Comparison of ENCODE assay signal across 24 cellular contexts in the genomic region with DNA sequence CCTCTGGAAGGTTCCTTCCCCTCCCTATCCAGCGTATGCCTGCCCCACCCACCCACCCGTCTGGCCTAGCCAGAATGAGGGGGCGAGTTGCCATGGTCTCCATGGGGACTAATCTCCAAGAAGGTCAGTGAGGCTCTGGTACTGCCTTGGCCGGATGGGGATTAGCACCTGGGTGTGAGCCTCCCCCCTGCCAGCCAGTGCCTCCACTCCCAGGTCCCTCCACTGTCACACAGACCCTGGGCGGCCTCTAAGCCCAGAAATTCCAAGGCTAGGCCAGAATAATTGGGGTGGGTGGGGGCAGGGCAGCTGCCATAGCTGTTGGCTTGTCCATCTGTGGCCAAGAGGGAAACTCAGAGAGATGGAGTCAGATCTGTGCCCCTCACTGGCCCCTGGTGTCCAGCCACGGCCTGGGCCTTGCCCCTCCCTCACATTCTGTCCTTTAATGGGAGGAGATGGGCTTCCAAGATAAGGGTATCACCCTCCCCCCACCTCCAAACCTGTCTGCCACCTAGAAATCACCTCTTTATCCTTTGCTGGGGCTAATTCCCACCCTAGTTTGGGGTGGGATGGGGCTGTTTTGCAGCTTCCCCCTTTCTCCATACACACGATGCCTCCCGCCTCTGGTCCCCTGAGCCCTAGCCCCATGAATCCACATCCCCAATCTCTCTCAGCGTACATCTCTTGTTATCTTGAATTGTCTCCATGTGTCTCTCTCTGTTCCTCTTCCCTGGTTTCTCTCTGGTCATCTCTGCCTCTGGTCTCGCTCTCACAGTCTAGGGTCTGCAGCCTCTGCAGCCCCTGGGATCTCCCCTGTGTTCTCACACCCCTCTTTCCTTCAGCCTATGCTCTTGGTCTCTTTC. TPM values are rescaled to one million over a fixed set of nuclear protein-coding genes. Genes with fewer than 3 reads are reported as not detected.
DNase-seq lines count a peak whose midpoint lies in the region; FAIRE-seq and TF ChIP-seq lines count a peak whose summit lies in the region.
"Had no signal": no experiment of that assay in that cellular context is flagged by ENCODE, and none has a peak within 500 bp of the region (broad histone marks: within the 10 kb centered on the region; RNA-seq: fewer than 3 reads in every experiment).

No MANE protein-coding gene starts in this region.

- 0 out of 8 replicates have a peak, but pooled peaks cover 0 to 5% (median 0%) of the 10 kb centered on the region in 4 experiments for H3K36me3 ChIP-seq in H1 (ENCODE audit: control insufficient read depth in 2 of 4, insufficient read depth in 4 of 4, low read length in 3 of 4)
- H3K36me3 ChIP-seq: left lung, right lobe of liver, SJCRH30, transverse colon had no signal

- peak overlapping the region; percentile 52 to 60; a peak in 3 of 4 replicates for H3K4me2 ChIP-seq in H1 (ENCODE audit: insufficient read depth in 1 of 2, low read depth in 2 of 2, low read length in 2 of 2)

- DNase-seq in NCI-H2227 (lab: John Stamatoyannopoulos, UW; ENCODE audit: unreplicated experiment) = peak; percentile 14
- no peak for DNase-seq in NCI-H2227 treated with DMSO at 0.1 percent for 48 hours (lab: John Stamatoyannopoulos, UW)
- DNase-seq in NCI-H510A (lab: John Stamatoyannopoulos, UW) = peak; percentile 27
- no peak for DNase-seq in H1 (ENCODE audit: low read depth in 1 of 2, low spot score in 2 of 2)
- peak; percentile 69 for DNase-seq in retinal pigment epithelial cell (ENCODE audit: low read depth)
- no peak for DNase-seq in MCF 10A (ENCODE audit: unreplicated experiment)
- DNase-seq in activated CD4-positive, alpha-beta T cell treated with anti-CD3 and anti-CD28 coated beads for 48 hours = no peak
- DNase-seq in cerebellar nuclear complex (lab: John Stamatoyannopoulos, UW) = no peak
- DNase-seq: activated CD4-positive, CD25-positive, alpha-beta regulatory T cell treated with anti-CD3 and anti-CD28 coated beads, Interleukin-2, amount 50 U/mL, for 72 hours; activated naive CD8-positive, alpha-beta T cell treated with anti-CD3 and anti-CD28 coated beads, Interleukin-2, amount 50 U/mL, for 24 hours; CD4-positive, alpha-beta T cell; foreskin melanocyte; KG1; left lung; NCI-H226; OCI-M1; right lobe of liver; stimulated activated naive B cell treated with anti-CD40 and anti-IgM and Interleukin-4, amounts not matched to agents 10 μg/mL and 1 μg/mL and 100 μg/mL, for 72 hours; transverse colon had no signal

- H2AFZ ChIP-seq in H1 (ENCODE audit: low read length) = no peak overlapping the region

- no peak overlapping the region for H3K4me3 Mint-ChIP-seq in MCF 10A (ENCODE audit: unreplicated experiment)
- H3K4me3 Mint-ChIP-seq: activated naive CD8-positive, alpha-beta T cell treated with anti-CD3 and anti-CD28 coated beads, Interleukin-2, amount 50 U/mL, for 24 hours; activated T-helper 17 cell treated with anti-CD3 and anti-CD28 coated beads, Interleukin-2, amount 50 U/mL, for 72 hours; CD4-positive, alpha-beta T cell; dendritic cell treated with granulocyte-macrophage colony-stimulating factor and Interleukin-4, amounts not matched to agents 40 ng/mL and 50 ng/mL, for 4 days; stimulated activated naive B cell treated with anti-CD40 and anti-IgM and Interleukin-4, amounts not matched to agents 10 μg/mL and 1 μg/mL and 100 μg/mL, for 72 hours had no signal

- peaks cover 28% of the 10 kb centered on the region for H3K27me3 Mint-ChIP-seq in MCF 10A (ENCODE audit: insufficient read depth, unreplicated experiment)

- no peak overlapping the region for H3K9ac ChIP-seq in H1 (replicated peaks in 1 of 4; ENCODE audit: extremely low read depth in 1 of 4, low read depth in 3 of 4, low read length in 3 of 4)

- no peak overlapping the region for H3K4ac ChIP-seq in H1 (replicated peaks; ENCODE audit: insufficient read length, low read depth, low read length)

- no peak overlapping the region for H4K5ac ChIP-seq in H1 (ENCODE audit: insufficient read length, low read depth, low read length)

- H3K79me1 ChIP-seq in H1 (ENCODE audit: low read depth, low read length) = no peaks in the 10 kb centered on the region

- no peak overlapping the region; the same call in 1 of the 2 replicates for H2AK5ac ChIP-seq in H1 (ENCODE audit: low read depth, low read length)

- TF ChIP-seq CTCF in H1 (IDR thresholded peaks at IDR 0.05; ENCODE audit: control extremely low read depth in 1 of 3, insufficient read depth in 1 of 3, low read depth in 1 of 3, low read length in 3 of 3) (no peak), retinal pigment epithelial cell (conservative IDR thresholded peaks at IDR 0.05; ENCODE audit: low read depth, low read length) (no peak), MCF 10A (IDR thresholded peaks at IDR 0.05; ENCODE audit: unreplicated experiment) (no peak)

- H3K23ac ChIP-seq in H1 (ENCODE audit: insufficient read length) = no peak overlapping the region

- POLR2A ChIA-PET in H1 (lab: Charles Lee; ENCODE audit: partially characterized antibody) (interaction anchor here (0.9 to 1.8 kb wide), 3 partner anchors 11 to 118 kb away, joined by 3 to 4 read pairs (median 3); partner anchors contain the start of gene FEV), MCF 10A (lab: Yijun Ruan, JAX) (interaction anchor here (0.5 to 0.7 kb wide), 3 partner anchors 21 to 390 kb away, joined by 3 read pairs; no protein-coding TSS in a partner anchor)

- peak overlapping the region in 1 of 4 experiments; percentile 42; a peak in 4 of 8 replicates for H3K4me3 ChIP-seq in H1 (ENCODE audit: extremely low read depth in 1 of 4, insufficient read depth in 2 of 4, low read depth in 3 of 4, low read length in 4 of 4)
- no peak overlapping the region for H3K4me3 ChIP-seq in retinal pigment epithelial cell (ENCODE audit: low read length)
- H3K4me3 ChIP-seq: left lung, right lobe of liver, SJCRH30, transverse colon had no signal

- H2BK20ac ChIP-seq in H1 (ENCODE audit: low read length) = peak overlapping the region; percentile 43; the same call in 1 of the 2 replicates

- H3K27ac ChIP-seq in H1 (ENCODE audit: low read depth, low read length) = no peak overlapping the region
- H3K27ac ChIP-seq: left lung, right lobe of liver, SJCRH30 had no signal

- H3K14ac ChIP-seq in H1 (ENCODE audit: insufficient read length) = no peak overlapping the region

- CTCF ChIA-PET in H1 (lab: Charles Lee; ENCODE audit: partially characterized antibody) = interaction anchor here (0.6 to 19.5 kb wide), 11 partner anchors 9 to 155 kb away, joined by 3 to 284 read pairs (median 3); partner anchors contain the start of gene FEV
- CTCF ChIA-PET in MCF 10A (lab: Yijun Ruan, JAX) = interaction anchor here (0.6 to 1.8 kb wide), 5 partner anchors 10 to 296 kb away, joined by 3 to 9 read pairs (median 3); no protein-coding TSS in a partner anchor

- H2BK15ac ChIP-seq in H1 (ENCODE audit: low read length) = no peak overlapping the region

- no peaks in the 10 kb centered on the region for H3K9me3 Mint-ChIP-seq in MCF 10A (ENCODE audit: unreplicated experiment)
- H3K9me3 Mint-ChIP-seq: activated naive CD8-positive, alpha-beta T cell treated with anti-CD3 and anti-CD28 coated beads, Interleukin-2, amount 50 U/mL, for 24 hours; activated T-helper 17 cell treated with anti-CD3 and anti-CD28 coated beads, Interleukin-2, amount 50 U/mL, for 72 hours; CD4-positive, alpha-beta T cell; dendritic cell treated with granulocyte-macrophage colony-stimulating factor and Interleukin-4, amounts not matched to agents 40 ng/mL and 50 ng/mL, for 4 days; stimulated activated naive B cell treated with anti-CD40 and anti-IgM and Interleukin-4, amounts not matched to agents 10 μg/mL and 1 μg/mL and 100 μg/mL, for 72 hours had no signal

- peaks cover 96 to 100% (median 98%) of the 10 kb centered on the region in 4 experiments for H3K27me3 ChIP-seq in H1 (replicated peaks in 1 of 4; ENCODE audit: control insufficient read depth in 3 of 4, extremely low read depth in 1 of 4, insufficient read depth in 3 of 4, low read length in 3 of 4)
- H3K27me3 ChIP-seq: SJCRH30 had no signal

- no peaks in the 10 kb centered on the region for H3K9me3 ChIP-seq in H1 (ENCODE audit: insufficient read depth in 2 of 2, low read depth in 1 of 2, low read length in 1 of 2)
- H3K9me3 ChIP-seq: left lung, right lobe of liver, SJCRH30, transverse colon had no signal

- BruUV-seq in MCF 10A (replicated peaks; lab: Mats Ljungman, UMichigan) = no TSS peak

- no peak for FAIRE-seq in H1 (lab: Jason Lieb, UNC)
- FAIRE-seq: H54 had no signal

- WGBS in H1 (ENCODE audit: extremely low coverage in 1 of 2, insufficient coverage in 1 of 2, insufficient read length in 1 of 2, insufficient replicate concordance in 2 of 2, low coverage in 1 of 2, low lambda C conversion rate in 2 of 2, missing lambda C conversion rate in 1 of 2), 2 experiments = 26% methylated on average over 7 of the region's 10 CpGs; no CpG with 5 or more reads in 1 of the 2 experiments

- no peaks in the 10 kb centered on the region for H3K79me2 ChIP-seq in H1 (ENCODE audit: control insufficient read depth in 1 of 2, insufficient read depth in 2 of 2, low read length in 2 of 2)

- peaks cover 0 to 38% (median 24%) of the 10 kb centered on the region in 4 experiments; a peak in 6 of 7 replicates for H3K4me1 ChIP-seq in H1 (replicated peaks in 1 of 4; ENCODE audit: control insufficient read depth in 3 of 4, insufficient read depth in 4 of 4, low read length in 3 of 4)

- H3K4me1 Mint-ChIP-seq in MCF 10A (ENCODE audit: insufficient read depth, unreplicated experiment) = peaks cover 15% of the 10 kb centered on the region

- no peak overlapping the region for H3K56ac ChIP-seq in H1 (replicated peaks; ENCODE audit: insufficient read length, low read depth, low read length)

- H3K36me3 Mint-ChIP-seq in MCF 10A (ENCODE audit: insufficient read depth, unreplicated experiment) = no peaks in the 10 kb centered on the region
- H3K36me3 Mint-ChIP-seq: stimulated activated naive B cell treated with anti-CD40 and anti-IgM and Interleukin-4, amounts not matched to agents 10 μg/mL and 1 μg/mL and 100 μg/mL, for 72 hours had no signal

- no peak for TF ChIP-seq POLR2A in H1 (IDR thresholded peaks at IDR 0.05; ENCODE audit: control extremely low read depth in 1 of 2, low read depth in 2 of 2, low read length in 2 of 2)

- H3K27ac Mint-ChIP-seq in MCF 10A (ENCODE audit: low read depth, unreplicated experiment) = no peak overlapping the region
- H3K27ac Mint-ChIP-seq: activated naive CD8-positive, alpha-beta T cell treated with anti-CD3 and anti-CD28 coated beads, Interleukin-2, amount 50 U/mL, for 24 hours; activated T-helper 17 cell treated with anti-CD3 and anti-CD28 coated beads, Interleukin-2, amount 50 U/mL, for 72 hours; CD4-positive, alpha-beta T cell; dendritic cell treated with granulocyte-macrophage colony-stimulating factor and Interleukin-4, amounts not matched to agents 40 ng/mL and 50 ng/mL, for 4 days; stimulated activated naive B cell treated with anti-CD40 and anti-IgM and Interleukin-4, amounts not matched to agents 10 μg/mL and 1 μg/mL and 100 μg/mL, for 72 hours had no signal

- H2BK12ac ChIP-seq in H1 (ENCODE audit: low read depth, low read length) = peak overlapping the region; percentile 84; the same call in 1 of the 2 replicates

- no peak for TF ChIP-seq RAD21 in H1 (IDR thresholded peaks at IDR 0.05 in 1 of 2, conservative IDR thresholded peaks at IDR 0.05 in 1 of 2; ENCODE audit: low read depth in 2 of 2, low read length in 2 of 2)

- peak overlapping the region; percentile 60; the same call in 1 of the 2 replicates for H2BK5ac ChIP-seq in H1 (ENCODE audit: low read depth, low read length)

- H3K18ac ChIP-seq in H1 (ENCODE audit: extremely low read depth, low read length) = peak overlapping the region; percentile 71

- no peak for TF ChIP-seq EP300 in H1 (IDR thresholded peaks at IDR 0.05; ENCODE audit: borderline replicate concordance in 1 of 2, low read depth in 2 of 2, low read length in 2 of 2)

- no peak overlapping the region for H4K8ac ChIP-seq in H1 (ENCODE audit: extremely low read depth, insufficient read depth, low read length)

- peaks cover 15 to 20% of the 10 kb centered on the region in 2 experiments for H4K20me1 ChIP-seq in H1 (replicated peaks in 1 of 2; ENCODE audit: control insufficient read depth in 1 of 2, insufficient read depth in 2 of 2, low read length in 2 of 2)

- no peak overlapping the region for H4K91ac ChIP-seq in H1 (replicated peaks; ENCODE audit: insufficient read length, low read length)

- H3K23me2 ChIP-seq in H1 (ENCODE audit: low read depth, low read length) = peaks cover 12% of the 10 kb centered on the region; the same call in 1 of the 2 replicates

- intact Hi-C loops in MCF 10A (cut with micrococcal nuclease) = loop anchor here (5.0 kb wide), 1 partner anchor 147 kb away; no protein-coding TSS in a partner anchor

- no peak overlapping the region for H2BK120ac ChIP-seq in H1 (replicated peaks; ENCODE audit: low read depth, low read length)

RNA-seq across cellular contexts. Expression of gene CRYBA2, which starts 6.0 kb away (rescaled TPM):
- not detected in 2 replicates for total RNA-seq in H1 (2021; fragmentation: NEBNext Ultra II Directional; extraction: Animal tissue kit (Norgen Biotek cat#: 25700))
- polyA plus RNA-seq in H1 (2011; rRNA removed) = not detected in 2 replicates
- not detected for polyA plus RNA-seq in H1 (2011; cell fraction: cytosol; rRNA removed)
- polyA plus RNA-seq in H1 (2011; cell fraction: nucleus; rRNA removed) = not detected
- polyA plus RNA-seq in H1 (2012, experiment 1 of 2) = not detected in 4 replicates
- not detected for polyA plus RNA-seq in H1 (2012, experiment 2 of 2)
- not detected for polyA plus RNA-seq in H1 (2013, experiment 1 of 2)
- not detected for polyA plus RNA-seq in H1 (2013, experiment 2 of 2)
- not detected in 2 replicates for polyA minus RNA-seq in H1 (2011; rRNA and poly(A)+ RNA removed)
- not detected for polyA minus RNA-seq in H1 (2011; cell fraction: cytosol; rRNA and poly(A)+ RNA removed)
- not detected for polyA minus RNA-seq in H1 (2011; cell fraction: nucleus; rRNA and poly(A)+ RNA removed)
- total RNA-seq in MCF 10A (2022) = not detected in 2 replicates
- total RNA-seq: activated T-helper 17 cell treated with anti-CD3 and anti-CD28 coated beads, Interleukin-2, amount 50 U/mL, for 72 hours; CD4-positive, alpha-beta T cell; left lung; mononuclear cell; right lobe of liver; SJCRH30 had no signal

RNA-seq across cellular contexts. Expression of gene FEV, which starts 14.3 kb away (rescaled TPM):
- not detected in 2 replicates for total RNA-seq in H1 (2021; fragmentation: NEBNext Ultra II Directional; extraction: Animal tissue kit (Norgen Biotek cat#: 25700))
- not detected in 2 replicates for polyA plus RNA-seq in H1 (2011; rRNA removed)
- polyA plus RNA-seq in H1 (2011; cell fraction: cytosol; rRNA removed) = not detected
- polyA plus RNA-seq in H1 (2011; cell fraction: nucleus; rRNA removed) = not detected
- not detected in 4 replicates for polyA plus RNA-seq in H1 (2012, experiment 1 of 2)
- polyA plus RNA-seq in H1 (2012, experiment 2 of 2) = not detected
- polyA plus RNA-seq in H1 (2013, experiment 1 of 2) = not detected
- polyA plus RNA-seq in H1 (2013, experiment 2 of 2) = not detected
- not detected in 2 replicates for polyA minus RNA-seq in H1 (2011; rRNA and poly(A)+ RNA removed)
- not detected for polyA minus RNA-seq in H1 (2011; cell fraction: cytosol; rRNA and poly(A)+ RNA removed)
- not detected for polyA minus RNA-seq in H1 (2011; cell fraction: nucleus; rRNA and poly(A)+ RNA removed)
- not detected in 2 replicates for total RNA-seq in MCF 10A (2022)
- total RNA-seq: activated T-helper 17 cell treated with anti-CD3 and anti-CD28 coated beads, Interleukin-2, amount 50 U/mL, for 72 hours; CD4-positive, alpha-beta T cell; left lung; mononuclear cell; right lobe of liver; SJCRH30 had no signal

RNA-seq across cellular contexts. Expression of gene CDK5R2, which starts 39.8 kb away (rescaled TPM):
- total RNA-seq in H1 (2021; fragmentation: NEBNext Ultra II Directional; extraction: Animal tissue kit (Norgen Biotek cat#: 25700)) = not detected in 2 replicates
- 0.14 TPM in 2 replicates for polyA plus RNA-seq in H1 (2011; rRNA removed)
- polyA plus RNA-seq in H1 (2011; cell fraction: cytosol; rRNA removed) = 0.09 TPM
- polyA plus RNA-seq in H1 (2011; cell fraction: nucleus; rRNA removed) = not detected
- polyA plus RNA-seq in H1 (2012, experiment 1 of 2) = 0.08 to 0.33 TPM (median 0.14 TPM) in 3 of 4 replicates, not detected in the other
- polyA plus RNA-seq in H1 (2012, experiment 2 of 2) = not detected
- 0.10 TPM for polyA plus RNA-seq in H1 (2013, experiment 1 of 2)
- 0.13 TPM for polyA plus RNA-seq in H1 (2013, experiment 2 of 2)
- 0.06 TPM in 1 of 2 replicates, not detected in the other for polyA minus RNA-seq in H1 (2011; rRNA and poly(A)+ RNA removed)
- not detected for polyA minus RNA-seq in H1 (2011; cell fraction: cytosol; rRNA and poly(A)+ RNA removed)
- not detected for polyA minus RNA-seq in H1 (2011; cell fraction: nucleus; rRNA and poly(A)+ RNA removed)
- not detected in 2 replicates for total RNA-seq in MCF 10A (2022)
- total RNA-seq: activated T-helper 17 cell treated with anti-CD3 and anti-CD28 coated beads, Interleukin-2, amount 50 U/mL, for 72 hours; CD4-positive, alpha-beta T cell; left lung; mononuclear cell; right lobe of liver had no signal

RNA-seq across cellular contexts. Expression of gene CFAP65, which starts 42.1 kb away (rescaled TPM):
- 0.13 and 0.19 TPM in 2 replicates for total RNA-seq in H1 (2021; fragmentation: NEBNext Ultra II Directional; extraction: Animal tissue kit (Norgen Biotek cat#: 25700))
- 0.38 and 0.45 TPM in 2 replicates for polyA plus RNA-seq in H1 (2011; rRNA removed)
- polyA plus RNA-seq in H1 (2011; cell fraction: cytosol; rRNA removed) = 1.0 TPM
- 0.88 TPM for polyA plus RNA-seq in H1 (2011; cell fraction: nucleus; rRNA removed)
- polyA plus RNA-seq in H1 (2012, experiment 1 of 2) = 0.32 to 0.68 TPM (median 0.52 TPM) in 4 replicates
- 0.33 TPM for polyA plus RNA-seq in H1 (2012, experiment 2 of 2)
- polyA plus RNA-seq in H1 (2013, experiment 1 of 2) = 0.18 TPM
- 0.18 TPM for polyA plus RNA-seq in H1 (2013, experiment 2 of 2)
- 0.35 and 0.76 TPM in 2 replicates for polyA minus RNA-seq in H1 (2011; rRNA and poly(A)+ RNA removed)
- polyA minus RNA-seq in H1 (2011; cell fraction: cytosol; rRNA and poly(A)+ RNA removed) = not detected
- 0.20 TPM for polyA minus RNA-seq in H1 (2011; cell fraction: nucleus; rRNA and poly(A)+ RNA removed)
- not detected in 2 replicates for total RNA-seq in MCF 10A (2022)
- total RNA-seq: activated T-helper 17 cell treated with anti-CD3 and anti-CD28 coated beads, Interleukin-2, amount 50 U/mL, for 72 hours; CD4-positive, alpha-beta T cell; right lobe of liver; SJCRH30 had no signal

Comparison
In these comparisons a context has a peak if more than half of its experiments do, and no peak if none do; other contexts are left out.
1. DNase-seq: peak in NCI-H2227 (single experiment), NCI-H510A (single experiment) and retinal pigment epithelial cell (single experiment); none in NCI-H2227 treated with DMSO at 0.1 percent for 48 hours (single experiment), H1 (0 of 2), MCF 10A (single experiment), activated CD4-positive, alpha-beta T cell treated with anti-CD3 and anti-CD28 coated beads for 48 hours (single experiment) and cerebellar nuclear complex (0 of 2).